In genomic region chr1:16999863-17000262, GRCh38 we compare ENCODE assay signal across 1 cellular context.
TF ChIP-seq lines count a peak whose summit lies in the region.

No MANE protein-coding gene starts in this region.

TF ChIP-seq in HCT116, 20 proteins besides CTCF, POLR2A, EP300 and RAD21 (continued from another document):
- no peak for TF ChIP-seq YY1 (IDR thresholded peaks at IDR 0.05; ENCODE audit: extremely low read depth, insufficient replicate concordance, low read depth, low read length)
- TF ChIP-seq EGR1 (IDR thresholded peaks at IDR 0.05; ENCODE audit: low read depth), result no peak
- no peak for TF ChIP-seq SP1 (IDR thresholded peaks at IDR 0.05; ENCODE audit: low read depth)
- TF ChIP-seq FOSL1 (IDR thresholded peaks at IDR 0.05; ENCODE audit: low read depth), result no peak
- TF ChIP-seq, protein P1, sequence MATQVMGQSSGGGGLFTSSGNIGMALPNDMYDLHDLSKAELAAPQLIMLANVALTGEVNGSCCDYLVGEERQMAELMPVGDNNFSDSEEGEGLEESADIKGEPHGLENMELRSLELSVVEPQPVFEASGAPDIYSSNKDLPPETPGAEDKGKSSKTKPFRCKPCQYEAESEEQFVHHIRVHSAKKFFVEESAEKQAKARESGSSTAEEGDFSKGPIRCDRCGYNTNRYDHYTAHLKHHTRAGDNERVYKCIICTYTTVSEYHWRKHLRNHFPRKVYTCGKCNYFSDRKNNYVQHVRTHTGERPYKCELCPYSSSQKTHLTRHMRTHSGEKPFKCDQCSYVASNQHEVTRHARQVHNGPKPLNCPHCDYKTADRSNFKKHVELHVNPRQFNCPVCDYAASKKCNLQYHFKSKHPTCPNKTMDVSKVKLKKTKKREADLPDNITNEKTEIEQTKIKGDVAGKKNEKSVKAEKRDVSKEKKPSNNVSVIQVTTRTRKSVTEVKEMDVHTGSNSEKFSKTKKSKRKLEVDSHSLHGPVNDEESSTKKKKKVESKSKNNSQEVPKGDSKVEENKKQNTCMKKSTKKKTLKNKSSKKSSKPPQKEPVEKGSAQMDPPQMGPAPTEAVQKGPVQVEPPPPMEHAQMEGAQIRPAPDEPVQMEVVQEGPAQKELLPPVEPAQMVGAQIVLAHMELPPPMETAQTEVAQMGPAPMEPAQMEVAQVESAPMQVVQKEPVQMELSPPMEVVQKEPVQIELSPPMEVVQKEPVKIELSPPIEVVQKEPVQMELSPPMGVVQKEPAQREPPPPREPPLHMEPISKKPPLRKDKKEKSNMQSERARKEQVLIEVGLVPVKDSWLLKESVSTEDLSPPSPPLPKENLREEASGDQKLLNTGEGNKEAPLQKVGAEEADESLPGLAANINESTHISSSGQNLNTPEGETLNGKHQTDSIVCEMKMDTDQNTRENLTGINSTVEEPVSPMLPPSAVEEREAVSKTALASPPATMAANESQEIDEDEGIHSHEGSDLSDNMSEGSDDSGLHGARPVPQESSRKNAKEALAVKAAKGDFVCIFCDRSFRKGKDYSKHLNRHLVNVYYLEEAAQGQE (IDR thresholded peaks at IDR 0.05; ENCODE audit: low read depth), result no peak
